2 cellular contexts compared by ENCODE assay signal in genomic region chr4:98092833-98093439, GRCh38.
TF ChIP-seq lines count a peak whose summit lies in the region.

No MANE protein-coding gene starts in this region.

TF ChIP-seq in HCT116, 20 proteins besides CTCF, POLR2A, EP300 and RAD21:
- TF ChIP-seq ELF1 (IDR thresholded peaks at IDR 0.05; ENCODE audit: borderline replicate concordance, low read depth) (no peak), FOSL1 (IDR thresholded peaks at IDR 0.05; ENCODE audit: low read depth) (no peak), EZH2 (IDR thresholded peaks at IDR 0.05) (no peak), SIN3A (IDR thresholded peaks at IDR 0.05; ENCODE audit: low read depth) (no peak), ZBTB33 (IDR thresholded peaks at IDR 0.05; ENCODE audit: extremely low read depth, insufficient replicate concordance, low read length) (no peak), SP1 (IDR thresholded peaks at IDR 0.05; ENCODE audit: low read depth) (no peak), SRF (IDR thresholded peaks at IDR 0.05; ENCODE audit: low read depth) (no peak), CEBPB (IDR thresholded peaks at IDR 0.05; ENCODE audit: low read depth) (no peak), JUND (IDR thresholded peaks at IDR 0.05) (no peak)
TF ChIP-seq in HCT116: peak in this region for 0.

TF ChIP-seq in HepG2, 621 proteins besides CTCF, POLR2A, EP300 and RAD21 (continued from another document):
- TF ChIP-seq FOXA1 (IDR thresholded peaks at IDR 0.05): no peak
- TF ChIP-seq FOXA1 (CRISPR knock-in tag; IDR thresholded peaks at IDR 0.05): peak; percentile 73
- TF ChIP-seq ZNF281 (CRISPR knock-in tag; IDR thresholded peaks at IDR 0.05; ENCODE audit: borderline replicate concordance): no peak
- TF ChIP-seq RFX1 (IDR thresholded peaks at IDR 0.05): no peak
- TF ChIP-seq FOXA3 (CRISPR knock-in tag; IDR thresholded peaks at IDR 0.05): 0 out of 2 replicates have a peak, but pooled peaks have one; percentile 27
- TF ChIP-seq TAF15 (IDR thresholded peaks at IDR 0.05; ENCODE audit: low read depth, low read length, poor library complexity, severe bottlenecking): no peak
